In genomic region chr2:200765139-200765951, GRCh38 we compare ENCODE assay signal across 8 cellular contexts. TPM values are rescaled to one million over a fixed set of nuclear protein-coding genes. Genes with fewer than 3 reads are reported as not detected.
DNase-seq lines count a peak whose midpoint lies in the region; ATAC-seq, FAIRE-seq and TF ChIP-seq lines count a peak whose summit lies in the region.

No MANE protein-coding gene starts in this region.

- no peak overlapping the region for H3K9ac ChIP-seq in adipocyte (ENCODE audit: low read length)

- H3K4me3 ChIP-seq in adipocyte (ENCODE audit: low read length) (no peak overlapping the region), mucosa of descending colon (no peak overlapping the region)

- intact Hi-C loops in mucosa of descending colon (cut with DNase I, micrococcal nuclease) = no loop called here

- ATAC-seq in mucosa of descending colon (peak; percentile 78), GM21381 (IDR thresholded peaks at IDR 0.05; ENCODE audit: unreplicated experiment) (no peak), GM18519 (IDR thresholded peaks at IDR 0.05; ENCODE audit: low FRiP score, unreplicated experiment) (no peak), HG03460 (IDR thresholded peaks at IDR 0.05; ENCODE audit: unreplicated experiment) (no peak)

- peak; percentile 64 for FAIRE-seq in HTR-8/SVneo (lab: Jason Lieb, UNC)

- H3K27me3 ChIP-seq in adipocyte (replicated peaks; ENCODE audit: control insufficient read depth, insufficient read depth, low read length) = no peaks in the 10 kb centered on the region

- no peaks in the 10 kb centered on the region for H3K9me3 ChIP-seq in adipocyte (ENCODE audit: control insufficient read depth, low read length)
- H3K9me3 ChIP-seq in mucosa of descending colon = no peaks in the 10 kb centered on the region

- TF ChIP-seq CTCF in mucosa of descending colon (IDR thresholded peaks at IDR 0.05) = no peak

- peak; percentile 94 for DNase-seq in Daoy (ENCODE audit: low read depth)
- DNase-seq in HTR-8/SVneo (ENCODE audit: insufficient read length, low spot score) = peak; percentile 53
- peak; percentile 71 for DNase-seq in adipocyte (ENCODE audit: low read depth)
- no peak for DNase-seq in mucosa of descending colon
- no peak for DNase-seq in DMS153 treated with DMSO at 0.1 percent for 48 hours (lab: John Stamatoyannopoulos, UW; ENCODE audit: unreplicated experiment)

- peaks cover 21% of the 10 kb centered on the region for H3K4me1 ChIP-seq in adipocyte (ENCODE audit: control insufficient read depth, insufficient read depth, low read length)
- peaks cover 11% of the 10 kb centered on the region for H3K4me1 ChIP-seq in mucosa of descending colon (ENCODE audit: low read depth)

- H3K36me3 ChIP-seq in adipocyte (ENCODE audit: control insufficient read depth, insufficient read depth, low read length, severe bottlenecking) = no peaks in the 10 kb centered on the region
- H3K36me3 ChIP-seq in mucosa of descending colon (ENCODE audit: low read depth) = no peaks in the 10 kb centered on the region

RNA-seq across cellular contexts. Expression of gene BZW1, which starts 46.4 kb away (rescaled TPM):
- 550 and 605 TPM in 2 replicates for total RNA-seq in Daoy (2014; rRNA removed; shearing (Covaris generic))
- 100 to 1,000 TPM; 137 to 235 (median 174) TPM for total RNA-seq in mucosa of descending colon

Comparison
In these comparisons a context has a peak if more than half of its experiments do, and no peak if none do; other contexts are left out.
1. DNase-seq: peak in Daoy (single experiment), HTR-8/SVneo (single experiment) and adipocyte (single experiment); none in mucosa of descending colon (0 of 3) and DMS153 treated with DMSO at 0.1 percent for 48 hours (single experiment).